ENCODE assay signal across 25 cellular contexts in genomic region chr4:46444318-46444717, GRCh38. TPM values are rescaled to one million over a fixed set of nuclear protein-coding genes. Genes with fewer than 3 reads are reported as not detected.
DNase-seq lines count a peak whose midpoint lies in the region; ATAC-seq and TF ChIP-seq lines count a peak whose summit lies in the region.
"Had no signal": no experiment of that assay in that cellular context is flagged by ENCODE, and none has a peak within 500 bp of the region (broad histone marks: within the 10 kb centered on the region; RNA-seq: fewer than 3 reads in every experiment).

No MANE protein-coding gene starts in this region.

- H3K9me3 ChIP-seq in upper lobe of right lung (no peaks in the 10 kb centered on the region), upper lobe of left lung (no peaks in the 10 kb centered on the region)

- no peaks in the 10 kb centered on the region for H3K36me3 ChIP-seq in upper lobe of right lung
- H3K36me3 ChIP-seq in upper lobe of left lung, result no peaks in the 10 kb centered on the region
- H3K36me3 ChIP-seq: Peyer's patch had no signal

- H3K4me3 ChIP-seq in choroid plexus epithelial cell (ENCODE audit: low read depth, low read length), result no peak overlapping the region
- H3K4me3 ChIP-seq in lower leg skin (ENCODE audit: low read depth, poor library complexity, severe bottlenecking), result no peak overlapping the region
- no peak overlapping the region for H3K4me3 ChIP-seq in upper lobe of right lung
- H3K4me3 ChIP-seq in upper lobe of left lung, result no peak overlapping the region
- H3K4me3 ChIP-seq: Peyer's patch had no signal

- H3K27ac ChIP-seq in upper lobe of right lung, result no peak overlapping the region
- no peak overlapping the region for H3K27ac ChIP-seq in upper lobe of left lung
- H3K27ac ChIP-seq: HL-60, KMS-11, Peyer's patch had no signal

- ATAC-seq in upper lobe of right lung (no peak), upper lobe of left lung (ENCODE audit: low FRiP score in 2 of 2) (no peak)
- ATAC-seq: CD8-positive, alpha-beta T cell had no signal

- intact Hi-C loops in lower leg skin (cut with DNase I; ENCODE audit: low total_unique reads), result no loop called here
- intact Hi-C loops in upper lobe of right lung (cut with DNase I), result no loop called here

- 55 to 63% methylated on average over 3 of the region's 3 CpGs for WGBS in lower leg skin, 2 donors
- WGBS in upper lobe of left lung, 2 donors, result 63 to 72% methylated on average over 3 of the region's 3 CpGs

- TF ChIP-seq EP300 in upper lobe of left lung (IDR thresholded peaks at IDR 0.05), result no peak

- H3K27me3 ChIP-seq in upper lobe of right lung, result no peaks in the 10 kb centered on the region
- H3K27me3 ChIP-seq in upper lobe of left lung, result no peaks in the 10 kb centered on the region
- H3K27me3 ChIP-seq: Peyer's patch had no signal

- TF ChIP-seq POLR2A in lower leg skin (IDR thresholded peaks at IDR 0.05) (no peak), upper lobe of left lung (IDR thresholded peaks at IDR 0.05) (no peak)

- TF ChIP-seq CTCF in choroid plexus epithelial cell (conservative IDR thresholded peaks at IDR 0.05; ENCODE audit: low read depth, low read length) (no peak), lower leg skin (IDR thresholded peaks at IDR 0.05) (no peak), upper lobe of right lung (IDR thresholded peaks at IDR 0.05) (no peak), upper lobe of left lung (IDR thresholded peaks at IDR 0.05) (no peak)

- DNase-seq in DMS53 (lab: John Stamatoyannopoulos, UW) (peak; percentile 52), RKO (ENCODE audit: low spot score) (peak; percentile 4), choroid plexus epithelial cell (ENCODE audit: low read depth) (peak; percentile 52), non-pigmented ciliary epithelial cell (ENCODE audit: low read depth) (peak; percentile 24), lower leg skin (ENCODE audit: low spot score in 2 of 2) (no peak), upper lobe of right lung (no peak), HK-2 (ENCODE audit: unreplicated experiment) (no peak), upper lobe of left lung (no peak)
- DNase-seq: AML-193; C1 segment of cervical spinal cord; Calu3; CD8-positive, alpha-beta T cell; EL; GF-D8; NCI-H1105; NCI-H1694; NCI-H2081; NCI-H2171; NCI-H524 treated with DMSO at 0.1 percent for 48 hours; NCI-H82; Peyer's patch; Right ventricle myocardium superior had no signal

- H3K4me1 ChIP-seq in upper lobe of right lung (no peaks in the 10 kb centered on the region), upper lobe of left lung (no peaks in the 10 kb centered on the region)
- H3K4me1 ChIP-seq: Peyer's patch had no signal

RNA-seq across cellular contexts. Expression of gene GABRA2, which starts 54.4 kb away (rescaled TPM):
- total RNA-seq in lower leg skin, result under 1 TPM in 1 of 4 donors, not detected in 3; 0.36 TPM
- total RNA-seq in upper lobe of right lung, result not detected
- not detected for total RNA-seq in upper lobe of left lung
- total RNA-seq: A172; Calu3; CD8-positive, alpha-beta T cell had no signal

Comparison
In these comparisons a context has a peak if more than half of its experiments do, and no peak if none do; other contexts are left out.
1. DNase-seq: peak in DMS53 (single experiment), RKO (single experiment), choroid plexus epithelial cell (single experiment) and non-pigmented ciliary epithelial cell (single experiment); none in lower leg skin (0 of 2), upper lobe of right lung (single experiment), HK-2 (single experiment) and upper lobe of left lung (0 of 2).